Comparison of ENCODE assay signal across 8 cellular contexts in the genomic region with DNA sequence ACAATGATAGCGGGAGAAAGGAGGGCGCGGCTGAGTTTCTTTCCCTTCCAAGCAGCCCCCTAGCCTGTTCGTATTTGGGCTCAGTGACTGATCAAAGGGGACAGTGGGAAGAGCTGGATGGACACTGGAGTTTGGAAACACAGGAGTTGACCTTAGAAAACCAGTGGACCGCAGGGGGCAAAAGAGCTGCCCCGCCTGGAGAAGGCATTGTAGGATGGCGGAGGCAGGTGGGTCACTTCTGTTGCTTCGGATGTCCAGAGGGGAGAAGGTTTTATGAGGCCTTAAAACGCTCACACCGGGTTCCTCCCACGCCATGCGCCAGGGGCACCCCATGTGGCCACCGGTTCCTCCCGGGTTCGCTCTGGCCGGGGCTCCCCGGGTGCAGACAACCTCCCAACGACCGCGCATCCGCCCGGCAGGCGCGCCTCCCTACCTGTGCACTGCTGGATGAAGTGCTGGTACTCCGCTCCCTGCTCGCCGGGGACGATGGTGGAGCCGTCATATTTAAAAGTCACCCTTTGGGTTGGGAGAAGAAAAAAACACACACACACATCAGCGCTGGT. TPM values are rescaled to one million over a fixed set of nuclear protein-coding genes. Genes with fewer than 3 reads are reported as not detected.
DNase-seq lines count a peak whose midpoint lies in the region; ATAC-seq and TF ChIP-seq lines count a peak whose summit lies in the region.

No MANE protein-coding gene starts in this region.

- DNase-seq in Peyer's patch, result peak; percentile 58 to 75 (median 72)
- DNase-seq in brain microvascular endothelial cell, result no peak
- DNase-seq in left lung, result peak in 1 of 2 donors; percentile 90
- DNase-seq in NOMO-1 treated with dmso at 0.1 percent for 144 hours (lab: John Stamatoyannopoulos, UW; ENCODE audit: unreplicated experiment), result no peak
- DNase-seq in KG1 (lab: John Stamatoyannopoulos, UW), result no peak

- TF ChIP-seq CTCF in Peyer's patch (IDR thresholded peaks at IDR 0.05), result no peak
- no peak for TF ChIP-seq CTCF in brain microvascular endothelial cell (IDR thresholded peaks at IDR 0.05; ENCODE audit: low read depth, low read length, missing control alignments)
- no peak for TF ChIP-seq CTCF in left lung (IDR thresholded peaks at IDR 0.05)

- H3K9ac ChIP-seq in stomach smooth muscle (ENCODE audit: low read length in 2 of 2), result peak overlapping the region; percentile 33 to 51

- no peaks in the 10 kb centered on the region for H3K36me3 ChIP-seq in Peyer's patch
- peaks cover 20% of the 10 kb centered on the region for H3K36me3 ChIP-seq in brain microvascular endothelial cell (replicated peaks)
- peaks cover 0 to 6% of the 10 kb centered on the region in 2 donors for H3K36me3 ChIP-seq in left lung
- no peaks in the 10 kb centered on the region for H3K36me3 ChIP-seq in stomach smooth muscle (ENCODE audit: control insufficient read depth in 2 of 2, insufficient read depth in 2 of 2, low read length in 2 of 2)

- in situ Hi-C loops in brain microvascular endothelial cell (cut with HindIII; ENCODE audit: low pct_ligation_motif_present, low sequenced_read_pairs), result loop anchor here (25.0 kb wide), 1 partner anchor 120 kb away; no protein-coding TSS in a partner anchor

- peak overlapping the region; percentile 61 to 94 (median 86) for H3K4me3 ChIP-seq in Peyer's patch
- peak overlapping the region; percentile 82 for H3K4me3 ChIP-seq in brain microvascular endothelial cell (ENCODE audit: low read depth, low read length)
- H3K4me3 ChIP-seq in left lung, result peak overlapping the region; percentile 78 to 90
- H3K4me3 ChIP-seq in stomach smooth muscle (ENCODE audit: low read length in 2 of 2), result peak overlapping the region; percentile 42 to 81

- no peak for TF ChIP-seq POLR2A in Peyer's patch (IDR thresholded peaks at IDR 0.05)

- intact Hi-C loops in left lung (cut with DNase I), result no loop called here

- no peaks in the 10 kb centered on the region for H3K9me3 ChIP-seq in Peyer's patch
- no peaks in the 10 kb centered on the region for H3K9me3 ChIP-seq in left lung
- no peaks in the 10 kb centered on the region for H3K9me3 ChIP-seq in stomach smooth muscle (ENCODE audit: control insufficient read depth in 2 of 2, low read length in 2 of 2)

- H3K27me3 ChIP-seq in Peyer's patch (no peaks in the 10 kb centered on the region), brain microvascular endothelial cell (replicated peaks) (no peaks in the 10 kb centered on the region), left lung (peaks cover 0 to 9% of the 10 kb centered on the region in 2 donors), stomach smooth muscle (ENCODE audit: control insufficient read depth in 1 of 2, insufficient read depth in 2 of 2, low read length in 2 of 2) (no peaks in the 10 kb centered on the region)

- ATAC-seq in GM18502 (IDR thresholded peaks at IDR 0.05; ENCODE audit: poor library complexity, unreplicated experiment) (peak; percentile 38), HG02571 (IDR thresholded peaks at IDR 0.05; ENCODE audit: unreplicated experiment) (peak; percentile 28), left lung (peak; percentile 10)

- H3K4me1 ChIP-seq in Peyer's patch (peaks cover 0 to 39% (median 16%) of the 10 kb centered on the region in 4 donors), left lung (peaks cover 5 to 70% of the 10 kb centered on the region in 2 donors), stomach smooth muscle (ENCODE audit: control insufficient read depth, insufficient read depth, low read length) (peaks cover 22% of the 10 kb centered on the region)

- H3K27ac ChIP-seq in Peyer's patch (peak overlapping the region; percentile 62 to 95 (median 84)), brain microvascular endothelial cell (peak overlapping the region; percentile 67), left lung (peak overlapping the region; percentile 53 to 90), stomach smooth muscle (ENCODE audit: low read length) (no peak overlapping the region)

RNA-seq across cellular contexts. Expression of gene COTL1, which starts 0.7 kb away (rescaled TPM):
- total RNA-seq in Peyer's patch, result 10 to 100 TPM; 29.6 to 84.2 (median 43.1) TPM
- total RNA-seq in left lung, result 100 to 1,000 TPM in 1 of 2 donors, 10 to 100 TPM in 1; 92.7 to 206 TPM

RNA-seq across cellular contexts. Expression of gene KLHL36, which starts 31.2 kb away (rescaled TPM):
- total RNA-seq in Peyer's patch (10 to 100 TPM; 57.8 to 81.4 (median 74.4) TPM), left lung (10 to 100 TPM; 44.7 to 50.9 TPM)

Comparison
In these comparisons a context has a peak if more than half of its experiments do, and no peak if none do; other contexts are left out.
1. DNase-seq: peak in Peyer's patch (3 of 3); none in brain microvascular endothelial cell (single experiment), NOMO-1 treated with dmso at 0.1 percent for 144 hours (single experiment) and KG1 (single experiment).
2. Peak in every context shown above with its lines, with median percentiles within 50 percentile points of each other: ATAC-seq and H3K4me3 ChIP-seq.